In the genomic region with DNA sequence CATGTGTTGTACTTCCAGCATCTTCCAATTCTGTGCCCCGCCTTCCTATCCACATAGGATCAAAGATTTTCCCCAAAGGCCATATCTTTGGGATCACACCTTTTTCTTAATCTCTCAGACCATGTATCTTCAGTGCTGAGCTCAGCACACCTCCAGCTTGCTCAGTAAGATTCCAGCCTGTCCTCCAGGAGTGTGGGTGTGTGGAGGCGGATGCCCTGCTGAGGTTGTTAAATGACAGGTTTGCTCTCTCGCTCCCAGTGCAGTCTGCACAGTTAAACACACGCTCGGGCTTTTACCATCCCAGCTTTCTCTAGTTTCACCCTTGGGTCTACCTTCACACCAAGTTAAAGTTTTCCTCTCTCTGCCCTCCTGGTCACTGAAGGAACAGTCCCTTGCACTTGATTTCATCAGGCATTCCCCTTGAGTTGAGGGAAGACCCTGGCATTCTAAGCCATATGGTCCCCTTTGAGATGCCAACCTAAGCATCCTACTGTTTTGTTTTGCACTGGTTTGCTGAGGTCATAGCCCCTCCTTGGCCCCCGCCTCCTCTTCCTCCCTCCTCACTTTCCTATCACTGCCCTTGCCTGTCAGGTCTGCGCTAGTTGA, we compare ENCODE assay signal across 1 cellular context.
TF ChIP-seq lines count a peak whose summit lies in the region.

No MANE protein-coding gene starts in this region.

TF ChIP-seq in HEK293, 187 proteins besides CTCF, POLR2A, EP300 and RAD21 (continued from another document):
- TF ChIP-seq, protein P1, sequence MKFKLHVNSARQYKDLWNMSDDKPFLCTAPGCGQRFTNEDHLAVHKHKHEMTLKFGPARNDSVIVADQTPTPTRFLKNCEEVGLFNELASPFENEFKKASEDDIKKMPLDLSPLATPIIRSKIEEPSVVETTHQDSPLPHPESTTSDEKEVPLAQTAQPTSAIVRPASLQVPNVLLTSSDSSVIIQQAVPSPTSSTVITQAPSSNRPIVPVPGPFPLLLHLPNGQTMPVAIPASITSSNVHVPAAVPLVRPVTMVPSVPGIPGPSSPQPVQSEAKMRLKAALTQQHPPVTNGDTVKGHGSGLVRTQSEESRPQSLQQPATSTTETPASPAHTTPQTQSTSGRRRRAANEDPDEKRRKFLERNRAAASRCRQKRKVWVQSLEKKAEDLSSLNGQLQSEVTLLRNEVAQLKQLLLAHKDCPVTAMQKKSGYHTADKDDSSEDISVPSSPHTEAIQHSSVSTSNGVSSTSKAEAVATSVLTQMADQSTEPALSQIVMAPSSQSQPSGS (tag by site-specific recombination; IDR thresholded peaks at IDR 0.05; ENCODE audit: low read depth): no peak
- TF ChIP-seq, protein P2, sequence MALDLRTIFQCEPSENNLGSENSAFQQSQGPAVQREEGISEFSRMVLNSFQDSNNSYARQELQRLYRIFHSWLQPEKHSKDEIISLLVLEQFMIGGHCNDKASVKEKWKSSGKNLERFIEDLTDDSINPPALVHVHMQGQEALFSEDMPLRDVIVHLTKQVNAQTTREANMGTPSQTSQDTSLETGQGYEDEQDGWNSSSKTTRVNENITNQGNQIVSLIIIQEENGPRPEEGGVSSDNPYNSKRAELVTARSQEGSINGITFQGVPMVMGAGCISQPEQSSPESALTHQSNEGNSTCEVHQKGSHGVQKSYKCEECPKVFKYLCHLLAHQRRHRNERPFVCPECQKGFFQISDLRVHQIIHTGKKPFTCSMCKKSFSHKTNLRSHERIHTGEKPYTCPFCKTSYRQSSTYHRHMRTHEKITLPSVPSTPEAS (tag by site-specific recombination; IDR thresholded peaks at IDR 0.05): no peak
- no peak for TF ChIP-seq ZNF324 (tag by site-specific recombination; IDR thresholded peaks at IDR 0.05)
TF ChIP-seq in HEK293: peak in this region for 3.
